Comparison of ENCODE assay signal across 14 cellular contexts in genomic region chr14:61213116-61213720, GRCh38.
DNase-seq lines count a peak whose midpoint lies in the region; ATAC-seq and TF ChIP-seq lines count a peak whose summit lies in the region.
"Had no signal": no experiment of that assay in that cellular context is flagged by ENCODE, and none has a peak within 500 bp of the region (broad histone marks: within the 10 kb centered on the region; RNA-seq: fewer than 3 reads in every experiment).

No MANE protein-coding gene starts in this region.

- POLR2A ChIA-PET in WTC11 (lab: Charles Lee) = no interaction called here

- peak overlapping the region; percentile 22 for H3K27ac ChIP-seq in hepatocyte
- H3K27ac ChIP-seq: epithelial cell of prostate had no signal

- peak overlapping the region; percentile 82; the same call in 1 of the 2 replicates for H3K27ac Mint-ChIP-seq in WTC11
- H3K27ac Mint-ChIP-seq in activated CD8-positive, alpha-beta memory T cell treated with anti-CD3 and anti-CD28 coated beads, Interleukin-2, amount 10 ng/mL, durations not matched to agents 7 days and 5 days = no peak overlapping the region

- H3K9me3 Mint-ChIP-seq in WTC11 = no peaks in the 10 kb centered on the region
- no peaks in the 10 kb centered on the region for H3K9me3 Mint-ChIP-seq in activated CD8-positive, alpha-beta memory T cell treated with anti-CD3 and anti-CD28 coated beads, Interleukin-2, amount 10 ng/mL, durations not matched to agents 7 days and 5 days (ENCODE audit: low read depth)
- H3K9me3 Mint-ChIP-seq: activated T-cell treated with anti-CD3 and anti-CD28 coated beads, Interleukin-2, amount 50 U/mL, for 4 hours had no signal

- H3K9me2 ChIP-seq in hepatocyte (replicated peaks; ENCODE audit: insufficient read depth) = no peaks in the 10 kb centered on the region

- CTCF ChIA-PET in WTC11 (lab: Charles Lee) = no interaction called here
- CTCF ChIA-PET in activated CD8-positive, alpha-beta memory T cell treated with anti-CD3 and anti-CD28 coated beads, Interleukin-2, amount 10 ng/mL, durations not matched to agents 7 days and 5 days (lab: Charles Lee) = no interaction called here

- no peaks in the 10 kb centered on the region for H3K9me3 ChIP-seq in hepatocyte (ENCODE audit: low read depth)

- H3K4me3 ChIP-seq in hepatocyte = no peak overlapping the region

- peaks cover 14% of the 10 kb centered on the region for H3K4me1 Mint-ChIP-seq in WTC11
- H3K4me1 Mint-ChIP-seq in activated CD8-positive, alpha-beta memory T cell treated with anti-CD3 and anti-CD28 coated beads, Interleukin-2, amount 10 ng/mL, durations not matched to agents 7 days and 5 days = no peaks in the 10 kb centered on the region

- no peak for ATAC-seq in WTC11
- ATAC-seq in activated CD8-positive, alpha-beta memory T cell treated with anti-CD3 and anti-CD28 coated beads, Interleukin-2, amount 10 ng/mL, durations not matched to agents 7 days and 5 days = no peak
- ATAC-seq: activated T-cell treated with anti-CD3 and anti-CD28 coated beads, Interleukin-2, amount 50 U/mL, for 4 hours; left lobe of liver had no signal

- H2AFZ ChIP-seq in hepatocyte = no peak overlapping the region

- H3K4me3 Mint-ChIP-seq in WTC11 = no peak overlapping the region
- H3K4me3 Mint-ChIP-seq in activated CD8-positive, alpha-beta memory T cell treated with anti-CD3 and anti-CD28 coated beads, Interleukin-2, amount 10 ng/mL, durations not matched to agents 7 days and 5 days = no peak overlapping the region
- H3K4me3 Mint-ChIP-seq: activated T-cell treated with anti-CD3 and anti-CD28 coated beads, Interleukin-2, amount 50 U/mL, for 4 hours had no signal

- no peaks in the 10 kb centered on the region for H3K36me3 ChIP-seq in hepatocyte (replicated peaks; ENCODE audit: insufficient read depth, low read depth)

- H3K4me1 ChIP-seq in hepatocyte (ENCODE audit: insufficient read depth) = peaks cover 12% of the 10 kb centered on the region

- in situ Hi-C loops in KBM-7 (cut with MboI; ENCODE audit: low pct_unique_long_range_greater_than_20kb, low sequenced_read_pairs) = no loop called here

- DNase-seq in NCI-H748 (lab: John Stamatoyannopoulos, UW; ENCODE audit: unreplicated experiment) (peak; percentile 16), NCI-H748 treated with DMSO at 0.1 percent for 48 hours (lab: John Stamatoyannopoulos, UW) (no peak), WTC11 (ENCODE audit: low spot score) (no peak), hepatocyte (ENCODE audit: low spot score) (peak; percentile 23), KBM-7 (no peak), cortex of kidney (lab: John Stamatoyannopoulos, UW) (no peak), GM20000 (ENCODE audit: low spot score) (no peak)
- DNase-seq in activated CD8-positive, alpha-beta memory T cell treated with anti-CD3 and anti-CD28 coated beads, Interleukin-2, amount 10 ng/mL, durations not matched to agents 7 days and 5 days = no peak
- DNase-seq: activated CD4-positive, alpha-beta T cell treated with anti-CD3 and anti-CD28 coated beads, Interleukin-2, amount 50 U/mL, for 1 hour; activated T-cell treated with anti-CD3 and anti-CD28 coated beads, Interleukin-2, amount 50 U/mL, for 4 hours; NCI-H226; substantia nigra had no signal

- no peaks in the 10 kb centered on the region for H3K79me2 ChIP-seq in hepatocyte

- H3K27me3 Mint-ChIP-seq in WTC11 (ENCODE audit: low read depth) = no peaks in the 10 kb centered on the region
- H3K27me3 Mint-ChIP-seq in activated CD8-positive, alpha-beta memory T cell treated with anti-CD3 and anti-CD28 coated beads, Interleukin-2, amount 10 ng/mL, durations not matched to agents 7 days and 5 days = peaks cover 23% of the 10 kb centered on the region

- H4K20me1 ChIP-seq in hepatocyte (ENCODE audit: insufficient read depth, poor library complexity, severe bottlenecking) = no peaks in the 10 kb centered on the region

- H3K4me2 ChIP-seq in hepatocyte = no peak overlapping the region

- TF ChIP-seq CTCF in WTC11 (IDR thresholded peaks at IDR 0.05) (no peak), hepatocyte (IDR thresholded peaks at IDR 0.05; ENCODE audit: poor library complexity) (no peak), GM20000 (IDR thresholded peaks at IDR 0.05; ENCODE audit: extremely low read depth, missing control alignments) (no peak)

- no peaks in the 10 kb centered on the region for H3K36me3 Mint-ChIP-seq in WTC11
- H3K36me3 Mint-ChIP-seq in activated CD8-positive, alpha-beta memory T cell treated with anti-CD3 and anti-CD28 coated beads, Interleukin-2, amount 10 ng/mL, durations not matched to agents 7 days and 5 days = no peaks in the 10 kb centered on the region

- peaks cover 6% of the 10 kb centered on the region for H3K27me3 ChIP-seq in hepatocyte

- WGBS in hepatocyte (ENCODE audit: low lambda C conversion rate, missing lambda C conversion rate) = 73% methylated on average over 5 of the region's 5 CpGs

TF ChIP-seq in WTC11, 78 proteins besides CTCF, POLR2A, EP300 and RAD21 (continues in another document):
- TF ChIP-seq, protein P1, sequence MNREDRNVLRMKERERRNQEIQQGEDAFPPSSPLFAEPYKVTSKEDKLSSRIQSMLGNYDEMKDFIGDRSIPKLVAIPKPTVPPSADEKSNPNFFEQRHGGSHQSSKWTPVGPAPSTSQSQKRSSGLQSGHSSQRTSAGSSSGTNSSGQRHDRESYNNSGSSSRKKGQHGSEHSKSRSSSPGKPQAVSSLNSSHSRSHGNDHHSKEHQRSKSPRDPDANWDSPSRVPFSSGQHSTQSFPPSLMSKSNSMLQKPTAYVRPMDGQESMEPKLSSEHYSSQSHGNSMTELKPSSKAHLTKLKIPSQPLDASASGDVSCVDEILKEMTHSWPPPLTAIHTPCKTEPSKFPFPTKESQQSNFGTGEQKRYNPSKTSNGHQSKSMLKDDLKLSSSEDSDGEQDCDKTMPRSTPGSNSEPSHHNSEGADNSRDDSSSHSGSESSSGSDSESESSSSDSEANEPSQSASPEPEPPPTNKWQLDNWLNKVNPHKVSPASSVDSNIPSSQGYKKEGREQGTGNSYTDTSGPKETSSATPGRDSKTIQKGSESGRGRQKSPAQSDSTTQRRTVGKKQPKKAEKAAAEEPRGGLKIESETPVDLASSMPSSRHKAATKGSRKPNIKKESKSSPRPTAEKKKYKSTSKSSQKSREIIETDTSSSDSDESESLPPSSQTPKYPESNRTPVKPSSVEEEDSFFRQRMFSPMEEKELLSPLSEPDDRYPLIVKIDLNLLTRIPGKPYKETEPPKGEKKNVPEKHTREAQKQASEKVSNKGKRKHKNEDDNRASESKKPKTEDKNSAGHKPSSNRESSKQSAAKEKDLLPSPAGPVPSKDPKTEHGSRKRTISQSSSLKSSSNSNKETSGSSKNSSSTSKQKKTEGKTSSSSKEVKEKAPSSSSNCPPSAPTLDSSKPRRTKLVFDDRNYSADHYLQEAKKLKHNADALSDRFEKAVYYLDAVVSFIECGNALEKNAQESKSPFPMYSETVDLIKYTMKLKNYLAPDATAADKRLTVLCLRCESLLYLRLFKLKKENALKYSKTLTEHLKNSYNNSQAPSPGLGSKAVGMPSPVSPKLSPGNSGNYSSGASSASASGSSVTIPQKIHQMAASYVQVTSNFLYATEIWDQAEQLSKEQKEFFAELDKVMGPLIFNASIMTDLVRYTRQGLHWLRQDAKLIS (CRISPR knock-in tag; IDR thresholded peaks at IDR 0.05; ENCODE audit: borderline replicate concordance) = no peak
- TF ChIP-seq TEAD4 (CRISPR knock-in tag; IDR thresholded peaks at IDR 0.05) (no peak), STAT6 (CRISPR knock-in tag; conservative IDR thresholded peaks at IDR 0.05; ENCODE audit: low read depth) (no peak), SMAD4 (CRISPR knock-in tag; IDR thresholded peaks at IDR 0.05) (no peak), TCF7 (CRISPR knock-in tag; IDR thresholded peaks at IDR 0.05; ENCODE audit: low read depth) (no peak), GABPB1 (CRISPR knock-in tag; IDR thresholded peaks at IDR 0.05) (no peak), KAT7 (CRISPR knock-in tag; IDR thresholded peaks at IDR 0.05; ENCODE audit: borderline replicate concordance) (no peak), HMGA2 (CRISPR knock-in tag; IDR thresholded peaks at IDR 0.05) (no peak)
- TF ChIP-seq, protein P2, sequence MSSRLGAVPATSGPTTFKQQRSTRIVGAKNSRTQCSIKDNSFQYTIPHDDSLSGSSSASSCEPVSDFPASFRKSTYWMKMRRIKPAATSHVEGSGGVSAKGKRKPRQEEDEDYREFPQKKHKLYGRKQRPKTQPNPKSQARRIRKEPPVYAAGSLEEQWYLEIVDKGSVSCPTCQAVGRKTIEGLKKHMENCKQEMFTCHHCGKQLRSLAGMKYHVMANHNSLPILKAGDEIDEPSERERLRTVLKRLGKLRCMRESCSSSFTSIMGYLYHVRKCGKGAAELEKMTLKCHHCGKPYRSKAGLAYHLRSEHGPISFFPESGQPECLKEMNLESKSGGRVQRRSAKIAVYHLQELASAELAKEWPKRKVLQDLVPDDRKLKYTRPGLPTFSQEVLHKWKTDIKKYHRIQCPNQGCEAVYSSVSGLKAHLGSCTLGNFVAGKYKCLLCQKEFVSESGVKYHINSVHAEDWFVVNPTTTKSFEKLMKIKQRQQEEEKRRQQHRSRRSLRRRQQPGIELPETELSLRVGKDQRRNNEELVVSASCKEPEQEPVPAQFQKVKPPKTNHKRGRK (CRISPR knock-in tag; IDR thresholded peaks at IDR 0.05; ENCODE audit: borderline replicate concordance) = no peak
- TF ChIP-seq, protein P3, sequence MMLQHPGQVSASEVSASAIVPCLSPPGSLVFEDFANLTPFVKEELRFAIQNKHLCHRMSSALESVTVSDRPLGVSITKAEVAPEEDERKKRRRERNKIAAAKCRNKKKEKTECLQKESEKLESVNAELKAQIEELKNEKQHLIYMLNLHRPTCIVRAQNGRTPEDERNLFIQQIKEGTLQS (CRISPR knock-in tag; conservative IDR thresholded peaks at IDR 0.05) = no peak

Comparison
In these comparisons a context has a peak if more than half of its experiments do, and no peak if none do; other contexts are left out.
1. DNase-seq: peak in NCI-H748 (single experiment) and hepatocyte (single experiment); none in NCI-H748 treated with DMSO at 0.1 percent for 48 hours (single experiment), WTC11 (single experiment), KBM-7 (single experiment), cortex of kidney (single experiment), activated CD8-positive, alpha-beta memory T cell treated with anti-CD3 and anti-CD28 coated beads, Interleukin-2, amount 10 ng/mL, durations not matched to agents 7 days and 5 days (single experiment) and GM20000 (single experiment).